In the genomic region with DNA sequence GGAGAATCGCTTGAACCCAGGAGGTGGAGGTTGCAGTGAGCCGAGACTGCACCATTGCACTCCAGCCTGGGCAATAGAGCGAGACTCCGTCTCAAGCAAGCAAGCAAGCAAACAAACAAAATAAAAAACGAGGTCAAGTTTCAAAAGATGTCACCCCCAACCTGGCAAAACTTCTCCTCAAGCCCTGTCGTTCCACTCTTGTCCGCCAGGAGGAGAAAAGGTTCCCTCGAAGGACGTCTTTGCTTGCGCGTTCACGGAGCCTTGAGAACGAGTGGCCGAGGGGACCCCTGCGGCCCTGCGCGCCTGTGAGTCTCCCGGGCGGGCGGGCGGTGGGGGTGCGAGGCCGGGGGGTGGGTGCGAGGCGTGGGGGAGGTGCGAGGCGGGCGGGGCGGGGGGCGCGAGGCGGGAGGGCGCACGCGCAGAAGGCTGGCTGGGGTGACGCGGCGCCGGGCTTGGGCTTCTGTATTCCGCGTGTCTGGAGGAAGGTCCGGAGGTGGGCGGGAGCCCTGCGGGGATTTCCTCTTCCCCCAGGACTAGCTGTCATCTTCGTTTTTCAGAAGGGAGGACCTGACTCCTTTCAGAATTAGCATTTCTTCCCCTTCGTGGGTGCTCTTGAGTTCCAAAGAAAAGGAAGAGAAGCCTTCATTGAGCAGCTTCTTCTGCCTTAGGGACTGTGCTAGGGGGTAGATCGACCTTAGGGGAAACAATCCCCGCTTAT, we compare ENCODE assay signal across 7 cellular contexts. TPM values are rescaled to one million over a fixed set of nuclear protein-coding genes. Genes with fewer than 3 reads are reported as not detected.
DNase-seq lines count a peak whose midpoint lies in the region; ATAC-seq, FAIRE-seq and TF ChIP-seq lines count a peak whose summit lies in the region.

No MANE protein-coding gene starts in this region.

- DNase-seq in GM13977 (ENCODE audit: low spot score) (peak; percentile 93), NOMO-1 treated with dmso at 0.1 percent for 144 hours (lab: John Stamatoyannopoulos, UW; ENCODE audit: unreplicated experiment) (peak; percentile 78), endothelial cell of umbilical vein (ENCODE audit: low read depth, low spot score) (peak; percentile 73), mesothelial cell of epicardium (ENCODE audit: low spot score in 2 of 2, unreplicated experiment in 2 of 2) (peak; percentile 70 to 84)
- peak; percentile 47 for DNase-seq in activated CD8-positive, alpha-beta memory T cell treated with anti-CD3 and anti-CD28 coated beads, Interleukin-2, amount 50 U/mL, for 1 hour (ENCODE audit: extremely low read depth)
- DNase-seq in stimulated activated CD8-positive, alpha-beta memory T cell treated with anti-CD3 and anti-CD28 coated beads, Interleukin-12 subunit alpha, Interleukin-12 subunit beta, amount 100 ng/mL, for 4 hours (ENCODE audit: low read depth): peak; percentile 70

- peaks cover 3% of the 10 kb centered on the region for H3K4me1 Mint-ChIP-seq in mesothelial cell of epicardium

- no peaks in the 10 kb centered on the region for H3K9me1 ChIP-seq in endothelial cell of umbilical vein (replicated peaks; ENCODE audit: control insufficient read depth, extremely low read depth, insufficient read depth, low read length)

- intact Hi-C loops in endothelial cell of umbilical vein (cut with micrococcal nuclease): loop anchor here (1.0 kb wide), 1 partner anchor 31 kb away; no protein-coding TSS in a partner anchor

- H4K20me1 ChIP-seq in endothelial cell of umbilical vein (replicated peaks; ENCODE audit: control insufficient read depth, extremely low read depth, insufficient read depth, low read length): no peaks in the 10 kb centered on the region

- peak overlapping the region; percentile 60 for H3K27ac Mint-ChIP-seq in mesothelial cell of epicardium

- H3K4me3 Mint-ChIP-seq in mesothelial cell of epicardium: peak overlapping the region; percentile 58

- H3K4me1 ChIP-seq in endothelial cell of umbilical vein (ENCODE audit: control insufficient read depth, extremely low read depth, insufficient read depth, low read length): peaks cover 5% of the 10 kb centered on the region

- peaks cover 2% of the 10 kb centered on the region in 2 experiments for H3K27me3 ChIP-seq in endothelial cell of umbilical vein (ENCODE audit: control insufficient read depth in 2 of 2, insufficient read depth in 2 of 2, low read length in 2 of 2)

- CTCF ChIA-PET in endothelial cell of umbilical vein (lab: Charles Lee): interaction anchor here (0.6 to 6.5 kb wide), 9 partner anchors 11 to 1405 kb away, joined by 3 to 72 read pairs (median 4); partner anchors contain the start of genes INCA1, KIF1C, RNF167 and SLC25A11

- H3K9me3 Mint-ChIP-seq in mesothelial cell of epicardium: no peaks in the 10 kb centered on the region

- H3K9me3 ChIP-seq in endothelial cell of umbilical vein (replicated peaks; ENCODE audit: control insufficient read depth, insufficient read depth, low read length): no peaks in the 10 kb centered on the region

- peak; percentile 90 for FAIRE-seq in endothelial cell of umbilical vein (lab: Jason Lieb, UNC)

- POLR2A ChIA-PET in endothelial cell of umbilical vein (lab: Charles Lee): no interaction called here

- dilution Hi-C loops in endothelial cell of umbilical vein (cut with MboI; ENCODE audit: extremely low pct_ligation_motif_present, low sequenced_read_pairs): no loop called here

- peak overlapping the region; percentile 90 for H3K4me2 ChIP-seq in endothelial cell of umbilical vein (ENCODE audit: insufficient read depth, low read length)

- in situ Hi-C loops in GM13977 (cut with MboI; ENCODE audit: low pct_unique_long_range_greater_than_20kb, low sequenced_read_pairs, unreplicated experiment): no loop called here

- no peak for TF ChIP-seq POLR2A in endothelial cell of umbilical vein (IDR thresholded peaks at IDR 0.05; ENCODE audit: low read depth, low read length)

- TF ChIP-seq CTCF in GM13977 (IDR thresholded peaks at IDR 0.05; ENCODE audit: extremely low read depth, insufficient read depth, missing control alignments) (peak; percentile 76), endothelial cell of umbilical vein (IDR thresholded peaks at IDR 0.05; ENCODE audit: extremely low read depth in 1 of 2, insufficient read depth in 1 of 2, low read depth in 1 of 2, low read length in 2 of 2) (peak; percentile 50 to 81), mesothelial cell of epicardium (IDR thresholded peaks at IDR 0.05; ENCODE audit: unreplicated experiment) (peak; percentile 84)

- peaks cover 38% of the 10 kb centered on the region for H3K27me3 Mint-ChIP-seq in mesothelial cell of epicardium (ENCODE audit: low read depth)

- H3K27ac ChIP-seq in endothelial cell of umbilical vein (ENCODE audit: insufficient read depth, low read depth, low read length): peak overlapping the region; percentile 26

- H3K4me3 ChIP-seq in endothelial cell of umbilical vein (replicated peaks in 1 of 3; ENCODE audit: insufficient read depth in 1 of 3, low read depth in 1 of 3, low read length in 3 of 3): peak overlapping the region in 2 of 3 experiments; percentile 24 to 66

- H2AFZ ChIP-seq in endothelial cell of umbilical vein (ENCODE audit: low read depth, low read length): peak overlapping the region; percentile 98

- H3K36me3 ChIP-seq in endothelial cell of umbilical vein (ENCODE audit: control insufficient read depth in 2 of 2, extremely low read depth in 1 of 2, insufficient read depth in 2 of 2, low read length in 2 of 2): no peaks in the 10 kb centered on the region

- ATAC-seq in HG03439 (IDR thresholded peaks at IDR 0.05; ENCODE audit: unreplicated experiment): peak; percentile 60

- H3K36me3 Mint-ChIP-seq in mesothelial cell of epicardium: no peaks in the 10 kb centered on the region

- BruUV-seq in endothelial cell of umbilical vein (replicated peaks; lab: Mats Ljungman, UMichigan): no TSS peak

- no peaks in the 10 kb centered on the region for H3K79me2 ChIP-seq in endothelial cell of umbilical vein (ENCODE audit: control insufficient read depth, insufficient read depth, low read length)

- peak overlapping the region; percentile 36 for H3K9ac ChIP-seq in endothelial cell of umbilical vein (replicated peaks; ENCODE audit: extremely low read depth, insufficient read depth, low read length)

TF ChIP-seq in endothelial cell of umbilical vein, 7 proteins besides CTCF, POLR2A, EP300 and RAD21 (continues in another document):
- TF ChIP-seq GATA2 (IDR thresholded peaks at IDR 0.05; ENCODE audit: insufficient read depth, insufficient read length, low read depth, low read length): no peak

RNA-seq across cellular contexts. Expression of gene SLC52A1, which starts 3.7 kb away (rescaled TPM):
- total RNA-seq in endothelial cell of umbilical vein (not detected in 2 replicates), mesothelial cell of epicardium (0.20 to 0.54 TPM (median 0.38 TPM) in 3 replicates)
- 0.04 and 0.08 TPM in 2 replicates for polyA plus RNA-seq in endothelial cell of umbilical vein
- 0.07 and 0.08 TPM in 2 replicates for polyA plus RNA-seq in endothelial cell of umbilical vein (2011; cell fraction: cytosol; rRNA removed)
- polyA plus RNA-seq in endothelial cell of umbilical vein (2011; cell fraction: nucleus; rRNA removed): 0.11 and 0.12 TPM in 2 replicates
- 0.11 TPM in 1 of 2 replicates, not detected in the other for polyA plus RNA-seq in endothelial cell of umbilical vein (2012)
- not detected in 2 replicates for polyA minus RNA-seq in endothelial cell of umbilical vein
- polyA minus RNA-seq in endothelial cell of umbilical vein (2011; cell fraction: cytosol; rRNA and poly(A)+ RNA removed): not detected
- polyA minus RNA-seq in endothelial cell of umbilical vein (2011; cell fraction: nucleus; rRNA and poly(A)+ RNA removed): not detected in 2 replicates

RNA-seq across cellular contexts. Expression of gene KIF1C, which starts 33.8 kb away (rescaled TPM):
- total RNA-seq in endothelial cell of umbilical vein (171 and 174 TPM in 2 replicates), mesothelial cell of epicardium (78.5 to 82.9 TPM (median 81.7 TPM) in 3 replicates)
- polyA plus RNA-seq in endothelial cell of umbilical vein: 33.6 and 33.9 TPM in 2 replicates
- polyA plus RNA-seq in endothelial cell of umbilical vein (2011; cell fraction: cytosol; rRNA removed): 45.5 and 63.4 TPM in 2 replicates
- 66.3 and 72.8 TPM in 2 replicates for polyA plus RNA-seq in endothelial cell of umbilical vein (2011; cell fraction: nucleus; rRNA removed)
- polyA plus RNA-seq in endothelial cell of umbilical vein (2012): 124 and 128 TPM in 2 replicates
- 134 and 138 TPM in 2 replicates for polyA minus RNA-seq in endothelial cell of umbilical vein
- polyA minus RNA-seq in endothelial cell of umbilical vein (2011; cell fraction: cytosol; rRNA and poly(A)+ RNA removed): 37.8 TPM
- 22.0 and 26.6 TPM in 2 replicates for polyA minus RNA-seq in endothelial cell of umbilical vein (2011; cell fraction: nucleus; rRNA and poly(A)+ RNA removed)

RNA-seq across cellular contexts. Expression of gene INCA1, which starts 34.2 kb away (rescaled TPM):
- total RNA-seq in endothelial cell of umbilical vein: 0.71 and 1.0 TPM in 2 replicates
- 0.99 and 1.0 TPM in 2 replicates for polyA plus RNA-seq in endothelial cell of umbilical vein
- polyA plus RNA-seq in endothelial cell of umbilical vein (2011; cell fraction: cytosol; rRNA removed): 0.54 and 0.97 TPM in 2 replicates
- polyA plus RNA-seq in endothelial cell of umbilical vein (2011; cell fraction: nucleus; rRNA removed): 4.6 and 5.7 TPM in 2 replicates
- 0.95 and 2.3 TPM in 2 replicates for polyA plus RNA-seq in endothelial cell of umbilical vein (2012)
- 0.89 and 1.4 TPM in 2 replicates for polyA minus RNA-seq in endothelial cell of umbilical vein
- not detected for polyA minus RNA-seq in endothelial cell of umbilical vein (2011; cell fraction: cytosol; rRNA and poly(A)+ RNA removed)
- polyA minus RNA-seq in endothelial cell of umbilical vein (2011; cell fraction: nucleus; rRNA and poly(A)+ RNA removed): 0.72 TPM in 1 of 2 replicates, not detected in the other
- 1.7 to 3.1 TPM (median 2.7 TPM) in 3 replicates for total RNA-seq in mesothelial cell of epicardium

RNA-seq across cellular contexts. Expression of gene CAMTA2, which starts 44.0 kb away (rescaled TPM):
- total RNA-seq in endothelial cell of umbilical vein: 51.0 and 56.7 TPM in 2 replicates
- polyA plus RNA-seq in endothelial cell of umbilical vein: 33.8 and 47.2 TPM in 2 replicates
- polyA plus RNA-seq in endothelial cell of umbilical vein (2011; cell fraction: cytosol; rRNA removed): 13.0 and 19.6 TPM in 2 replicates
- 118 and 122 TPM in 2 replicates for polyA plus RNA-seq in endothelial cell of umbilical vein (2011; cell fraction: nucleus; rRNA removed)
- 32.6 and 43.6 TPM in 2 replicates for polyA plus RNA-seq in endothelial cell of umbilical vein (2012)
- polyA minus RNA-seq in endothelial cell of umbilical vein: 20.5 and 32.0 TPM in 2 replicates
- polyA minus RNA-seq in endothelial cell of umbilical vein (2011; cell fraction: cytosol; rRNA and poly(A)+ RNA removed): 17.9 TPM
- 34.1 and 47.1 TPM in 2 replicates for polyA minus RNA-seq in endothelial cell of umbilical vein (2011; cell fraction: nucleus; rRNA and poly(A)+ RNA removed)
- total RNA-seq in mesothelial cell of epicardium: 27.0 to 31.6 TPM (median 31.2 TPM) in 3 replicates

RNA-seq across cellular contexts. Expression of gene ZFP3, which starts 46.7 kb away (rescaled TPM):
- 1.4 and 1.7 TPM in 2 replicates for total RNA-seq in endothelial cell of umbilical vein
- 1.7 and 1.8 TPM in 2 replicates for polyA plus RNA-seq in endothelial cell of umbilical vein
- polyA plus RNA-seq in endothelial cell of umbilical vein (2011; cell fraction: cytosol; rRNA removed): 1.3 and 1.4 TPM in 2 replicates
- 2.0 and 2.2 TPM in 2 replicates for polyA plus RNA-seq in endothelial cell of umbilical vein (2011; cell fraction: nucleus; rRNA removed)
- polyA plus RNA-seq in endothelial cell of umbilical vein (2012): 1.5 and 2.0 TPM in 2 replicates
- 2.7 and 3.0 TPM in 2 replicates for polyA minus RNA-seq in endothelial cell of umbilical vein
- not detected for polyA minus RNA-seq in endothelial cell of umbilical vein (2011; cell fraction: cytosol; rRNA and poly(A)+ RNA removed)
- polyA minus RNA-seq in endothelial cell of umbilical vein (2011; cell fraction: nucleus; rRNA and poly(A)+ RNA removed): 2.8 TPM in 2 replicates
- 0.96 to 1.0 TPM (median 1.00 TPM) in 3 replicates for total RNA-seq in mesothelial cell of epicardium

Comparison
In these comparisons a context has a peak if more than half of its experiments do, and no peak if none do; other contexts are left out.
1. Peak in every context shown above with its lines: DNase-seq, ATAC-seq, H3K4me3 ChIP-seq and H3K27ac ChIP-seq.